13 cellular contexts compared by ENCODE assay signal in genomic region chr15:95162967-95163531, GRCh38.
DNase-seq lines count a peak whose midpoint lies in the region; ATAC-seq, FAIRE-seq and TF ChIP-seq lines count a peak whose summit lies in the region.
"Had no signal": no experiment of that assay in that cellular context is flagged by ENCODE, and none has a peak within 500 bp of the region (broad histone marks: within the 10 kb centered on the region; RNA-seq: fewer than 3 reads in every experiment).

No MANE protein-coding gene starts in this region.

- H3K27ac ChIP-seq in foreskin keratinocyte = peak overlapping the region; percentile 89
- no peak overlapping the region for H3K27ac ChIP-seq in right cardiac atrium (ENCODE audit: low read length)

- TF ChIP-seq CTCF in foreskin keratinocyte (conservative IDR thresholded peaks at IDR 0.05) = no peak

- ATAC-seq in foreskin keratinocyte = peak; percentile 98
- no peak for ATAC-seq in GM18517 (IDR thresholded peaks at IDR 0.05; ENCODE audit: unreplicated experiment)
- ATAC-seq in right cardiac atrium = no peak
- ATAC-seq: stimulated activated naive CD8-positive, alpha-beta T cell treated with anti-CD3 and anti-CD28 coated beads, Interleukin-15, Interleukin-2, amounts not matched to agents 100 U/mL and 50 U/mL, for 24 hours had no signal

- intact Hi-C loops in right cardiac atrium (cut with DNase I) = no loop called here

- peaks cover 7% of the 10 kb centered on the region for H3K4me1 ChIP-seq in foreskin keratinocyte
- H3K4me1 ChIP-seq in right cardiac atrium (ENCODE audit: control insufficient read depth, insufficient read depth, low read length) = no peaks in the 10 kb centered on the region
- H3K4me1 ChIP-seq: adrenal gland had no signal

- no peak overlapping the region for H3K4me3 ChIP-seq in right cardiac atrium (ENCODE audit: low read length)
- H3K4me3 ChIP-seq: adrenal gland had no signal

- H3K9me3 ChIP-seq in right cardiac atrium (ENCODE audit: control insufficient read depth, low read length) = no peaks in the 10 kb centered on the region
- H3K9me3 ChIP-seq: adrenal gland had no signal

- FAIRE-seq in GM19239 (lab: Jason Lieb, UNC) = no peak
- FAIRE-seq: D721Med, GM18507 had no signal

- H3K27me3 ChIP-seq in foreskin keratinocyte = no peaks in the 10 kb centered on the region
- no peaks in the 10 kb centered on the region for H3K27me3 ChIP-seq in right cardiac atrium (ENCODE audit: control insufficient read depth, insufficient read depth)
- H3K27me3 ChIP-seq: adrenal gland had no signal

- 69% methylated on average over 7 of the region's 7 CpGs for WGBS in right cardiac atrium

- peak; percentile 62 for DNase-seq in ELR (ENCODE audit: low read depth)
- peak; percentile 92 for DNase-seq in amniotic epithelial cell (ENCODE audit: low read depth)
- DNase-seq in foreskin keratinocyte = peak; percentile 70 to 82
- peak; percentile 71 for DNase-seq in stromal cell of bone marrow (ENCODE audit: low read depth)
- DNase-seq in GM19239 (ENCODE audit: insufficient read length, low spot score) = no peak
- no peak for DNase-seq in right cardiac atrium
- no peak for DNase-seq in NCI-H524 treated with DMSO at 0.1 percent for 48 hours (lab: John Stamatoyannopoulos, UW)
- DNase-seq: NCI-H774; stimulated activated naive CD8-positive, alpha-beta T cell treated with anti-CD3 and anti-CD28 coated beads, Interleukin-15, Interleukin-2, amounts not matched to agents 100 U/mL and 50 U/mL, for 24 hours had no signal

Comparison
In these comparisons a context has a peak if more than half of its experiments do, and no peak if none do; other contexts are left out.
1. DNase-seq: peak in ELR (single experiment), amniotic epithelial cell (single experiment), foreskin keratinocyte (2 of 2) and stromal cell of bone marrow (single experiment); none in GM19239 (single experiment), right cardiac atrium (0 of 3) and NCI-H524 treated with DMSO at 0.1 percent for 48 hours (single experiment).